ENCODE assay signal across 8 cellular contexts in genomic region chr16:4402439-4403132, GRCh38. TPM values are rescaled to one million over a fixed set of nuclear protein-coding genes. Genes with fewer than 3 reads are reported as not detected.
A peak's percentile ranks its signal among the peaks of the same experiment; 100 is the strongest.
DNase-seq lines count a peak whose midpoint lies in the region; ATAC-seq lines count a peak whose summit lies in the region.

No MANE protein-coding gene starts in this region.

- no peaks in the 10 kb centered on the region for H3K9me3 ChIP-seq in effector memory CD4-positive, alpha-beta T cell (ENCODE audit: control insufficient read depth, low read length)

- DNase-seq in COLO668 (lab: John Stamatoyannopoulos, UW; ENCODE audit: unreplicated experiment) (peak; percentile 80), NCI-H82 treated with DMSO at 0.1 percent for 48 hours (lab: John Stamatoyannopoulos, UW; ENCODE audit: unreplicated experiment) (peak; percentile 32), mesendoderm (peak; percentile 78)
- peak; percentile 24 to 54 for DNase-seq in activated CD8-positive, alpha-beta memory T cell treated with anti-CD3 and anti-CD28 coated beads for 1 hour (ENCODE audit: extremely low read depth in 1 of 2, low read depth in 1 of 2)
- DNase-seq in effector memory CD4-positive, alpha-beta T cell: peak in 2 of 3 donors; percentile 30 to 50
- DNase-seq in stimulated activated CD8-positive, alpha-beta memory T cell treated with anti-CD3 and anti-CD28 coated beads, Interleukin-4, amount 100 ng/mL, for 24 hours (ENCODE audit: low read depth): peak; percentile 60

- no peak overlapping the region for H3K4ac ChIP-seq in mesendoderm (ENCODE audit: low read depth, low read length)

- H4K5ac ChIP-seq in mesendoderm (ENCODE audit: low read length): no peak overlapping the region

- H3K79me2 ChIP-seq in mesendoderm (ENCODE audit: control insufficient read depth, insufficient read depth, low read length): no peaks in the 10 kb centered on the region

- no peak overlapping the region for H2BK120ac ChIP-seq in mesendoderm (ENCODE audit: low read depth, low read length)

- peak overlapping the region; percentile 13 for H3K27ac ChIP-seq in effector memory CD4-positive, alpha-beta T cell (ENCODE audit: insufficient read depth, low read length, poor library complexity, severe bottlenecking)
- H3K27ac ChIP-seq in mesendoderm (ENCODE audit: low read depth, low read length): no peak overlapping the region

- peaks cover 89% of the 10 kb centered on the region for H3K36me3 ChIP-seq in effector memory CD4-positive, alpha-beta T cell (ENCODE audit: control insufficient read depth, insufficient read depth, low read length)
- no peaks in the 10 kb centered on the region for H3K36me3 ChIP-seq in mesendoderm (ENCODE audit: control insufficient read depth, insufficient read depth, low read length)

- peaks cover 4% of the 10 kb centered on the region for H3K4me1 ChIP-seq in effector memory CD4-positive, alpha-beta T cell (ENCODE audit: control insufficient read depth, insufficient read depth, low read length, poor library complexity, severe bottlenecking)
- H3K4me1 ChIP-seq in mesendoderm (ENCODE audit: control insufficient read depth, low read depth, low read length): no peaks in the 10 kb centered on the region

- H3K23ac ChIP-seq in mesendoderm (ENCODE audit: low read length): no peak overlapping the region

- H2AK5ac ChIP-seq in mesendoderm (ENCODE audit: low read length): no peak overlapping the region

- H3K27me3 ChIP-seq in effector memory CD4-positive, alpha-beta T cell (replicated peaks; ENCODE audit: control insufficient read depth, insufficient read depth, low read length, poor library complexity, severe bottlenecking): no peaks in the 10 kb centered on the region
- no peaks in the 10 kb centered on the region for H3K27me3 ChIP-seq in mesendoderm (ENCODE audit: insufficient read depth, low read length, poor library complexity)

- no peak overlapping the region for H3K18ac ChIP-seq in mesendoderm (ENCODE audit: low read length)

- no peak overlapping the region for H2BK15ac ChIP-seq in mesendoderm (replicated peaks; ENCODE audit: low read depth)

- WGBS in mesendoderm (ENCODE audit: extremely low coverage, insufficient coverage, low lambda C conversion rate): no CpG with 5 or more reads among the region's 29 CpGs

- no peak overlapping the region for H4K8ac ChIP-seq in mesendoderm (ENCODE audit: low read depth, low read length)

- no peak overlapping the region for H3K4me2 ChIP-seq in mesendoderm (ENCODE audit: low read length)

- H3K79me1 ChIP-seq in mesendoderm (ENCODE audit: low read length): no peaks in the 10 kb centered on the region

- H3K9ac ChIP-seq in mesendoderm (ENCODE audit: low read length): peak overlapping the region; percentile 63

- ATAC-seq in HG02798 (IDR thresholded peaks at IDR 0.05; ENCODE audit: poor library complexity, unreplicated experiment) (peak; percentile 57), GM19467 (IDR thresholded peaks at IDR 0.05; ENCODE audit: unreplicated experiment) (no peak)

- H3K56ac ChIP-seq in mesendoderm (ENCODE audit: low read length): peak overlapping the region; percentile 82

- H3K4me3 ChIP-seq in effector memory CD4-positive, alpha-beta T cell (ENCODE audit: insufficient read depth, low read depth, low read length, poor library complexity, severe bottlenecking): no peak overlapping the region
- no peak overlapping the region for H3K4me3 ChIP-seq in mesendoderm (ENCODE audit: low read length)

- H2BK5ac ChIP-seq in mesendoderm (ENCODE audit: low read length): no peak overlapping the region

RNA-seq across cellular contexts. Expression of gene CORO7, which starts 13.8 kb away (rescaled TPM):
- polyA plus RNA-seq in mesendoderm (2013, experiment 1 of 2): 8.8 TPM
- polyA plus RNA-seq in mesendoderm (2013, experiment 2 of 2): 9.0 TPM

RNA-seq across cellular contexts. Expression of gene DNAJA3, which starts 23.1 kb away (rescaled TPM):
- 53.2 TPM for polyA plus RNA-seq in mesendoderm (2013, experiment 1 of 2)
- polyA plus RNA-seq in mesendoderm (2013, experiment 2 of 2): 52.7 TPM

RNA-seq across cellular contexts. Expression of gene VASN, which starts 30.9 kb away (rescaled TPM):
- 6.4 TPM for polyA plus RNA-seq in mesendoderm (2013, experiment 1 of 2)
- 6.5 TPM for polyA plus RNA-seq in mesendoderm (2013, experiment 2 of 2)

RNA-seq across cellular contexts. Expression of gene PAM16, which starts 51.5 kb away (rescaled TPM):
- polyA plus RNA-seq in mesendoderm (2013, experiment 1 of 2): 140 TPM
- polyA plus RNA-seq in mesendoderm (2013, experiment 2 of 2): 140 TPM
